Comparison of ENCODE assay signal across 1 cellular context in genomic region chr7:27178366-27178765, GRCh38.
TF ChIP-seq lines count a peak whose summit lies in the region.

No MANE protein-coding gene starts in this region.

TF ChIP-seq in H1, 55 proteins besides CTCF, POLR2A, EP300 and RAD21:
- no peak for TF ChIP-seq TCF12 (IDR thresholded peaks at IDR 0.05; ENCODE audit: low read depth, low read length)
- no peak for TF ChIP-seq CEBPB (IDR thresholded peaks at IDR 0.05; ENCODE audit: low read depth, low read length)
- TF ChIP-seq, protein P1, sequence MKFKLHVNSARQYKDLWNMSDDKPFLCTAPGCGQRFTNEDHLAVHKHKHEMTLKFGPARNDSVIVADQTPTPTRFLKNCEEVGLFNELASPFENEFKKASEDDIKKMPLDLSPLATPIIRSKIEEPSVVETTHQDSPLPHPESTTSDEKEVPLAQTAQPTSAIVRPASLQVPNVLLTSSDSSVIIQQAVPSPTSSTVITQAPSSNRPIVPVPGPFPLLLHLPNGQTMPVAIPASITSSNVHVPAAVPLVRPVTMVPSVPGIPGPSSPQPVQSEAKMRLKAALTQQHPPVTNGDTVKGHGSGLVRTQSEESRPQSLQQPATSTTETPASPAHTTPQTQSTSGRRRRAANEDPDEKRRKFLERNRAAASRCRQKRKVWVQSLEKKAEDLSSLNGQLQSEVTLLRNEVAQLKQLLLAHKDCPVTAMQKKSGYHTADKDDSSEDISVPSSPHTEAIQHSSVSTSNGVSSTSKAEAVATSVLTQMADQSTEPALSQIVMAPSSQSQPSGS (IDR thresholded peaks at IDR 0.05; ENCODE audit: low read length) = no peak
- TF ChIP-seq CHD7 (IDR thresholded peaks at IDR 0.05; ENCODE audit: insufficient replicate concordance, low read length) = no peak
- no peak for TF ChIP-seq GABPA (IDR thresholded peaks at IDR 0.05; ENCODE audit: borderline replicate concordance, insufficient read depth, low read length)
- TF ChIP-seq CBX8 (IDR thresholded peaks at IDR 0.05; ENCODE audit: borderline replicate concordance, low read depth, low read length) = 0 out of 2 replicates have a peak, but pooled peaks have one; percentile 72
